Comparison of ENCODE assay signal across 13 cellular contexts in genomic region chr1:81478217-81478616, GRCh38.
DNase-seq lines count a peak whose midpoint lies in the region; ATAC-seq and TF ChIP-seq lines count a peak whose summit lies in the region.
"Had no signal": no experiment of that assay in that cellular context is flagged by ENCODE, and none has a peak within 500 bp of the region (broad histone marks: within the 10 kb centered on the region; RNA-seq: fewer than 3 reads in every experiment).

No MANE protein-coding gene starts in this region.

- H3K4me1 ChIP-seq in GM23338 (ENCODE audit: insufficient read depth) (no peaks in the 10 kb centered on the region), left ventricle myocardium inferior (peaks cover 20% of the 10 kb centered on the region)
- H3K4me1 ChIP-seq: BLaER1 treated with 17β-estradiol and CSF1 and Interleukin-3, amounts not matched to agents 10 nM and 100 nM; right lobe of liver had no signal

- no peak overlapping the region for H3K4me2 ChIP-seq in GM23338
- H3K4me2 ChIP-seq: BLaER1 treated with 17β-estradiol and CSF1 and Interleukin-3, amounts not matched to agents 10 nM and 100 nM had no signal

- ATAC-seq in GM23338: no peak
- ATAC-seq in HG03457 (IDR thresholded peaks at IDR 0.05; ENCODE audit: unreplicated experiment): no peak
- ATAC-seq: activated CD4-positive, alpha-beta T cell treated with anti-CD3 and anti-CD28 coated beads for 36 hours had no signal

- H3F3A ChIP-seq in GM23338 (replicated peaks; ENCODE audit: low read depth): no peaks in the 10 kb centered on the region

- H3K9me3 Mint-ChIP-seq in GM23338: peaks cover 11% of the 10 kb centered on the region; the same call in 2 of the 3 replicates

- no peak overlapping the region for H3K4me3 Mint-ChIP-seq in GM23338
- H3K4me3 Mint-ChIP-seq: activated CD4-positive, alpha-beta T cell treated with anti-CD3 and anti-CD28 coated beads for 36 hours had no signal

- no peaks in the 10 kb centered on the region for H3K79me2 ChIP-seq in GM23338 (replicated peaks; ENCODE audit: insufficient read depth)

- H3K9me3 ChIP-seq in left ventricle myocardium inferior (replicated peaks): no peaks in the 10 kb centered on the region
- H3K9me3 ChIP-seq: BLaER1 treated with 17β-estradiol and CSF1 and Interleukin-3, amounts not matched to agents 10 nM and 100 nM; right lobe of liver had no signal

- H3K27me3 Mint-ChIP-seq in GM23338 (ENCODE audit: insufficient read depth, low read depth, poor library complexity): no peaks in the 10 kb centered on the region
- H3K27me3 Mint-ChIP-seq: activated CD4-positive, alpha-beta T cell treated with anti-CD3 and anti-CD28 coated beads for 36 hours had no signal

- H3K9me2 ChIP-seq in GM23338 (ENCODE audit: insufficient read depth): no peaks in the 10 kb centered on the region

- no peaks in the 10 kb centered on the region for H4K20me1 ChIP-seq in GM23338 (replicated peaks; ENCODE audit: insufficient read depth)
- H4K20me1 ChIP-seq: BLaER1 treated with 17β-estradiol and CSF1 and Interleukin-3, amounts not matched to agents 10 nM and 100 nM had no signal

- H3K27me3 ChIP-seq in GM23338 (ENCODE audit: insufficient read depth) (no peaks in the 10 kb centered on the region), left ventricle myocardium inferior (ENCODE audit: low read depth) (no peaks in the 10 kb centered on the region)
- H3K27me3 ChIP-seq: BLaER1 treated with 17β-estradiol and CSF1 and Interleukin-3, amounts not matched to agents 10 nM and 100 nM; right lobe of liver had no signal

- TF ChIP-seq CTCF in GM23338 (conservative IDR thresholded peaks at IDR 0.05; ENCODE audit: low read depth in 2 of 2) (no peak), left ventricle myocardium inferior (IDR thresholded peaks at IDR 0.05; ENCODE audit: borderline replicate concordance) (no peak)

- H3K36me3 ChIP-seq in GM23338 (ENCODE audit: insufficient read depth) (no peaks in the 10 kb centered on the region), left ventricle myocardium inferior (no peaks in the 10 kb centered on the region)
- H3K36me3 ChIP-seq: BLaER1 treated with 17β-estradiol and CSF1 and Interleukin-3, amounts not matched to agents 10 nM and 100 nM; right lobe of liver had no signal

- H3K27ac ChIP-seq in GM23338 (ENCODE audit: low read depth) (no peak overlapping the region), left ventricle myocardium inferior (replicated peaks) (peak overlapping the region; percentile 68)
- H3K27ac ChIP-seq: BLaER1 treated with 17β-estradiol and CSF1 and Interleukin-3, amounts not matched to agents 10 nM and 100 nM; right lobe of liver had no signal

- H2AFZ ChIP-seq in GM23338: peak overlapping the region; percentile 24; the same call in 1 of the 2 replicates

- peaks cover 9% of the 10 kb centered on the region; the same call in 2 of the 3 replicates for H3K36me3 Mint-ChIP-seq in GM23338 (ENCODE audit: low read depth)

- intact Hi-C loops in left ventricle myocardium inferior (cut with micrococcal nuclease): no loop called here

- DNase-seq in GM23338 (ENCODE audit: low spot score) (no peak), SHP77 treated with DMSO at 0.1 percent for 48 hours (lab: John Stamatoyannopoulos, UW) (peak; percentile 50), left ventricle myocardium inferior (peak; percentile 64), pons (ENCODE audit: low spot score) (peak; percentile 11), hepatic stellate cell (ENCODE audit: low spot score) (no peak), medulla oblongata (ENCODE audit: extremely low spot score) (no peak)
- DNase-seq in activated CD4-positive, alpha-beta T cell treated with anti-CD3 and anti-CD28 coated beads, Interleukin-2, amount 50 U/mL, for 48 hours: no peak
- DNase-seq: activated CD4-positive, alpha-beta T cell treated with anti-CD3 and anti-CD28 coated beads for 36 hours; activated T-cell treated with anti-CD3 and anti-CD28 coated beads, Interleukin-2, amount 50 U/mL, for 48 hours; right lobe of liver; SW 1271 had no signal

- no peak overlapping the region for H3K27ac Mint-ChIP-seq in GM23338
- H3K27ac Mint-ChIP-seq: activated CD4-positive, alpha-beta T cell treated with anti-CD3 and anti-CD28 coated beads for 36 hours had no signal

- H3K4me3 ChIP-seq in GM23338 (no peak overlapping the region), left ventricle myocardium inferior (peak overlapping the region; percentile 54)
- H3K4me3 ChIP-seq: BLaER1 treated with 17β-estradiol and CSF1 and Interleukin-3, amounts not matched to agents 10 nM and 100 nM; right lobe of liver had no signal

- H3K4me1 Mint-ChIP-seq in GM23338: no peaks in the 10 kb centered on the region
- H3K4me1 Mint-ChIP-seq: activated CD4-positive, alpha-beta T cell treated with anti-CD3 and anti-CD28 coated beads for 36 hours had no signal

TF ChIP-seq in GM23338, 12 proteins besides CTCF, POLR2A, EP300 and RAD21:
- TF ChIP-seq ZNF114 (CRISPR knock-in tag; IDR thresholded peaks at IDR 0.05) (no peak), EZH2 (IDR thresholded peaks at IDR 0.05; ENCODE audit: low read depth, unreplicated experiment) (no peak), ZNF331 (CRISPR knock-in tag; IDR thresholded peaks at IDR 0.05; ENCODE audit: low read depth) (no peak)

Comparison
In these comparisons a context has a peak if more than half of its experiments do, and no peak if none do; other contexts are left out.
1. DNase-seq: peak in SHP77 treated with DMSO at 0.1 percent for 48 hours (single experiment), left ventricle myocardium inferior (single experiment) and pons (single experiment); none in GM23338 (single experiment), activated CD4-positive, alpha-beta T cell treated with anti-CD3 and anti-CD28 coated beads, Interleukin-2, amount 50 U/mL, for 48 hours (0 of 2), hepatic stellate cell (single experiment) and medulla oblongata (single experiment).